In the genomic region with DNA sequence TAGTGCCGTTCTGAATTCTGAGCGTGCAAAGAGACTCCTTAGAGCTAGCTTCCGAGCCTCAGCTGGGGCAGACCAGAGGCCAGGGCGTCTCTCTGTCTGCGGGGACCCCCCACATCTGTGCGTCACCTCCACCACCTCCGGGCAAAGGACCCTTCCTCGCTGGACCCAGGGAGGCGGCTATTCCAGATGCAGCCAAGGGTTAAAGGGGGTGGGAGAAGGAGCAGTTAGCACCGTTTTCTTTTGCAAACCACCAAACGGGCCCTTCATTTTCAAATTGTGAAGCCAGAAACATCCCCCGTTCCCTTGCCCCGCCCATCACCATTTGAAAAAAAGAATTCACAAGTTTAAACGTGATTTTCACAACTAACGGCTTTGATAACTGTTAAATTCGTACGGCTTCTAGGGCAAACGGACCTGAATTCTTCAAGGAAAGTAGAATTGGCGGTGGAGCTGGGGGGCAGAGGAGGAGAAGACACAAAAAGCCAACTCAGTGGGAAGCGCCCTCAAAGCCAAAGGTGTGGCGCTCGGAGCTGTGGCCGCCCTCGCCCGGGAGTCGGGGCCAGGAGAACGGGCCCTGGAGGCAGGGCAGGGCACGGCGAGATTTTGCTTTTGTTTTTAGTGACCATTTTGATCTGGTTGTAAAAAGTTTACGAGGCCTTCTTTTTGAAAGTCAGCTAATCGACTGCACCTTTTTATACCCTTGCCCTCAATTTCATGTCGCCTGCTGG, we compare ENCODE assay signal across 11 cellular contexts. TPM values are rescaled to one million over a fixed set of nuclear protein-coding genes. Genes with fewer than 3 reads are reported as not detected.
DNase-seq lines count a peak whose midpoint lies in the region; ATAC-seq, FAIRE-seq and TF ChIP-seq lines count a peak whose summit lies in the region.
"Had no signal": no experiment of that assay in that cellular context is flagged by ENCODE, and none has a peak within 500 bp of the region (broad histone marks: within the 10 kb centered on the region; RNA-seq: fewer than 3 reads in every experiment).

No MANE protein-coding gene starts in this region.

- no peak overlapping the region for H3K27ac Mint-ChIP-seq in stimulated activated naive CD8-positive, alpha-beta T cell treated with anti-CD3 and anti-CD28 coated beads, Interleukin-15, amount 100 ng/mL, for 72 hours

- RAD21 ChIA-PET in GM12878 (lab: Charles Lee; ENCODE audit: unreplicated experiment) = no interaction called here

- TF ChIP-seq EP300 in GM12878 (IDR thresholded peaks at IDR 0.05; ENCODE audit: borderline replicate concordance in 1 of 2, control insufficient read depth in 1 of 2, low read depth in 2 of 2, low read length in 2 of 2) = no peak

- peaks cover 3% of the 10 kb centered on the region; the same call in 1 of the 2 replicates for H3K4me1 ChIP-seq in GM12878 (ENCODE audit: control insufficient read depth, insufficient read depth, low read length)

- WGBS in GM12878 (ENCODE audit: insufficient coverage, insufficient replicate concordance, low lambda C conversion rate, missing lambda C conversion rate) = 23% methylated on average over 31 of the region's 32 CpGs

- H3K36me3 ChIP-seq in GM12878 (ENCODE audit: control insufficient read depth in 2 of 2, insufficient read depth in 2 of 2, low read length in 1 of 2) = no peaks in the 10 kb centered on the region

- POLR2A ChIA-PET in GM12878 (lab: Charles Lee) = no interaction called here

- TF ChIP-seq CTCF in GM12878 (IDR thresholded peaks at IDR 0.05 in 2 of 3, conservative IDR thresholded peaks at IDR 0.05 in 1 of 3; ENCODE audit: control insufficient read depth in 2 of 3, extremely low read depth in 1 of 3, insufficient read depth in 1 of 3, low read depth in 3 of 3, low read length in 3 of 3) (no peak), GM10266 (IDR thresholded peaks at IDR 0.05; ENCODE audit: control insufficient read depth, insufficient read depth, low read depth, missing control alignments) (no peak)

- no TSS peak for BruUV-seq in GM12878 (replicated peaks; lab: Mats Ljungman, UMichigan)

- no peaks in the 10 kb centered on the region for H4K20me1 ChIP-seq in GM12878 (ENCODE audit: control insufficient read depth, insufficient read depth)

- SMC1A ChIA-PET in GM12878 (lab: Charles Lee; ENCODE audit: uncharacterized antibody, unreplicated experiment) = interaction anchor here (1.0 kb wide), 1 partner anchor 8 kb away, joined by 4 read pairs; no protein-coding TSS in a partner anchor

- no peak overlapping the region; the same call in 1 of the 2 replicates for H3K4me3 ChIP-seq in GM12878

- no peak for TF ChIP-seq RAD21 in GM12878 (IDR thresholded peaks at IDR 0.05; ENCODE audit: insufficient read depth, low read depth, low read length)

- H3K4me2 ChIP-seq in GM12878 (ENCODE audit: control insufficient read depth, insufficient read depth) = peak overlapping the region; percentile 15; the same call in 1 of the 2 replicates

- no peak for TF ChIP-seq POLR2A in GM12878 (IDR thresholded peaks at IDR 0.05; ENCODE audit: low read depth, low read length)

- peak overlapping the region; percentile 81 to 87 for H3K4me3 Mint-ChIP-seq in stimulated activated naive CD8-positive, alpha-beta T cell treated with anti-CD3 and anti-CD28 coated beads, Interleukin-15, amount 100 ng/mL, for 72 hours

- FAIRE-seq in GM12878 (lab: Jason Lieb, UNC) = no peak

- no peak overlapping the region for H3K9ac ChIP-seq in GM12878 (ENCODE audit: control insufficient read depth, insufficient read depth, low read length)

- ATAC-seq in GM12878 = peak; percentile 20
- no peak for ATAC-seq in stimulated activated naive CD8-positive, alpha-beta T cell treated with anti-CD3 and anti-CD28 coated beads, Interleukin-15, amount 100 ng/mL, for 72 hours
- no peak for ATAC-seq in GM19328 (IDR thresholded peaks at IDR 0.05; ENCODE audit: unreplicated experiment)
- no peak for ATAC-seq in HG02798 (IDR thresholded peaks at IDR 0.05; ENCODE audit: poor library complexity, unreplicated experiment)

- H3K27me3 ChIP-seq in GM12878 (replicated peaks in 1 of 2; ENCODE audit: control insufficient read depth in 2 of 2, insufficient read depth in 2 of 2, low read length in 1 of 2) = peaks cover 20 to 22% of the 10 kb centered on the region in 2 experiments

- H3K4me1 Mint-ChIP-seq in stimulated activated naive CD8-positive, alpha-beta T cell treated with anti-CD3 and anti-CD28 coated beads, Interleukin-15, amount 100 ng/mL, for 72 hours = peaks cover 56% of the 10 kb centered on the region

- intact Hi-C loops in GM12878 (cut with micrococcal nuclease; ENCODE audit: unreplicated experiment) = loop anchor here (5.0 kb wide), 1 partner anchor 519 kb away; no protein-coding TSS in a partner anchor

- in situ Hi-C loops in GM12878 (cut with MboI) = loop anchor here (5.0 to 10.0 kb wide), 5 partner anchors 299 to 1849 kb away; no protein-coding TSS in a partner anchor

- H3K9me3 ChIP-seq in GM12878 (replicated peaks; ENCODE audit: control insufficient read depth, insufficient read depth, low read length) = no peaks in the 10 kb centered on the region

- H3K27ac ChIP-seq in GM12878 (ENCODE audit: control insufficient read depth, insufficient read depth) = no peak overlapping the region
- H3K27ac ChIP-seq: 22Rv1 had no signal

- no peak overlapping the region; the same call in 1 of the 2 replicates for H2AFZ ChIP-seq in GM12878 (ENCODE audit: control insufficient read depth, low read depth, low read length)

- no peaks in the 10 kb centered on the region for H3K79me2 ChIP-seq in GM12878 (ENCODE audit: control insufficient read depth, insufficient read depth, low read length)

- peaks cover 86% of the 10 kb centered on the region for H3K27me3 Mint-ChIP-seq in stimulated activated naive CD8-positive, alpha-beta T cell treated with anti-CD3 and anti-CD28 coated beads, Interleukin-15, amount 100 ng/mL, for 72 hours

- peak; percentile 25 for DNase-seq in DMS53 (lab: John Stamatoyannopoulos, UW)
- DNase-seq in DMS53 treated with DMSO at 0.1 percent for 48 hours (lab: John Stamatoyannopoulos, UW; ENCODE audit: unreplicated experiment) = no peak
- no peak for DNase-seq in GM12878 (ENCODE audit: low read depth, low spot score)
- DNase-seq in iris pigment epithelial cell (ENCODE audit: low read depth) = peak; percentile 16
- DNase-seq in stimulated activated naive CD8-positive, alpha-beta T cell treated with anti-CD3 and anti-CD28 coated beads, Interleukin-15, amount 100 ng/mL, for 72 hours = peak in 1 of 2 donors; percentile 4
- DNase-seq in GM10266 (ENCODE audit: extremely low spot score) = no peak
- DNase-seq: activated gamma-delta T cell, NCI-H2029 treated with DMSO at 0.1 percent for 48 hours had no signal

- H3K9me3 Mint-ChIP-seq in stimulated activated naive CD8-positive, alpha-beta T cell treated with anti-CD3 and anti-CD28 coated beads, Interleukin-15, amount 100 ng/mL, for 72 hours = no peaks in the 10 kb centered on the region

- CTCF ChIA-PET in GM12878 (lab: Yijun Ruan, JAX) = interaction anchor here (0.7 to 2.3 kb wide), 4 partner anchors 296 to 1210 kb away, joined by 3 to 6 read pairs (median 4); no protein-coding TSS in a partner anchor

TF ChIP-seq in GM12878, 131 proteins besides CTCF, POLR2A, EP300 and RAD21:
- TF ChIP-seq SRF (IDR thresholded peaks at IDR 0.05; ENCODE audit: low read depth in 2 of 2, low read length in 2 of 2) = no peak
- peak; percentile 43 for TF ChIP-seq SUZ12 (IDR thresholded peaks at IDR 0.05; ENCODE audit: unreplicated experiment)

RNA-seq across cellular contexts. Expression of a gene that starts 3.3 kb away (rescaled TPM):
- 0.21 TPM in 1 of 2 replicates, not detected in the other for total RNA-seq in GM12878 (2013; cell fraction: nucleolus; rRNA removed)
- total RNA-seq in GM12878 (2014; rRNA removed) (not detected in 2 replicates), GM12878 (2014; rRNA removed; fragmentation: Illumina TruSeq; extraction: Trizol) (not detected in 2 replicates), GM12878 (2021) (0.28 and 0.40 TPM in 2 replicates)
- 0.10 TPM for polyA plus RNA-seq in GM12878 (2011; ENCODE audit: low read depth)
- polyA plus RNA-seq in GM12878 (2011; rRNA removed) (0.01 TPM in 1 of 2 replicates, not detected in the other), GM12878 (2014; fragmentation: Illumina TruSeq; extraction: Trizol) (0.03 TPM in 1 of 2 replicates, not detected in the other), GM12878 (2014; fragmentation: Nextera tagmentation; extraction: Ambion mirVana) (not detected), GM12878 (2014; rRNA removed) (not detected in 2 replicates), GM12878 (2016; fragmentation: Nextera tagmentation; extraction: Ambion mirVana) (under 1 TPM; 0.06 to 0.24 TPM)
- 0.07 TPM in 1 of 2 replicates, not detected in the other for polyA plus RNA-seq in GM12878 (2011; cell fraction: cytosol; rRNA removed)
- polyA plus RNA-seq in GM12878 (2011; cell fraction: nucleus; rRNA removed) = not detected in 2 replicates
- polyA plus RNA-seq in GM12878 (2012) = 0.16 and 0.21 TPM in 2 replicates
- not detected in 2 replicates for polyA minus RNA-seq in GM12878 (2011; rRNA and poly(A)+ RNA removed)
- not detected in 2 replicates for polyA minus RNA-seq in GM12878 (2011; cell fraction: cytosol; rRNA and poly(A)+ RNA removed)
- not detected in 2 replicates for polyA minus RNA-seq in GM12878 (2011; cell fraction: nucleus; rRNA and poly(A)+ RNA removed)

Comparison
In these comparisons a context has a peak if more than half of its experiments do, and no peak if none do; other contexts are left out.
1. DNase-seq: peak in DMS53 (single experiment) and iris pigment epithelial cell (single experiment); none in DMS53 treated with DMSO at 0.1 percent for 48 hours (single experiment), GM12878 (single experiment) and GM10266 (single experiment).